In the genomic region with DNA sequence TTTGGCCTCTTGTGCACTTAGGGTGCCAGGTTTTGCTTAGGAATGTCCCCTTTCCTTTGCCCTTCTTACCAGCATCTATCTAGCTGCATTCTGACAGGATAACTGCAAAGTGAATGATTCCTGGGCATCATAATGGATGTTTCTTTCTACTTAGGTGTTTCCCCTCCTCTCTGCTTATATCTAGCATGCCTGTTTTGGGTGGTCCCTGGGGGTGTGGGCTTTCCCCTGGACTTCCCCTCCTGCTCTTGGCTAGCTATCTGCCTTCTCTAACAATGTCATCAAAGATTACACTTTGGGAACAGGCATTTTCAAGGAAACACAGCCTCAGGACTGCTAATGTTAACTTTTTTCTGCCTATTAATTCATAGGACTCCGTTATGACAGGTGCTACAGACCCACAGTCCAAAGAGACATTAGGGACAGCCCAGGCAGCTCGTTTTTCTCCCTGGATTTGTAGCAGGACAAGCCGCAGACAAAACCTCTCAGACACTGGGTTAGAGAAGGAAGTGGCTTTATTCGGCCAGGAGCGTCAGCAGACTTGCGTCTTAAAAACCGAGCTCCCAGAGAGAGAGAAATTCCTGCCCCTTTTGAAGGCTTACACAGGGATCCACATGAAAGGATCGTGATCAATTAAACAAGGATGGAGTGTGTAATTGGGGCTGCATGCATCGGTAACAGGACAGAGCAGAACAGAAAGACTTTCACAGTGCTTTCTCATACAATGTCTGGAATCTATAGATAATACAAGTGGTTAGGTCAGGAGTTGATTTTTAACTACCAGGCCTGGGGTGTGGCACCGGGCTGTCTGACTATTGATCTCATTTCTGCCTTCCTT, we compare ENCODE assay signal across 2 cellular contexts.
A peak's percentile ranks its signal among the peaks of the same experiment; 100 is the strongest.
TF ChIP-seq lines count a peak whose summit lies in the region.

No MANE protein-coding gene starts in this region.

TF ChIP-seq in HEK293, 187 proteins besides CTCF, POLR2A, EP300 and RAD21:
- TF ChIP-seq SETDB1 (IDR thresholded peaks at IDR 0.05; ENCODE audit: insufficient read length, low read length) (peak; percentile 13), ZNF174 (tag by site-specific recombination; IDR thresholded peaks at IDR 0.05) (no peak)
- TF ChIP-seq, protein P1, sequence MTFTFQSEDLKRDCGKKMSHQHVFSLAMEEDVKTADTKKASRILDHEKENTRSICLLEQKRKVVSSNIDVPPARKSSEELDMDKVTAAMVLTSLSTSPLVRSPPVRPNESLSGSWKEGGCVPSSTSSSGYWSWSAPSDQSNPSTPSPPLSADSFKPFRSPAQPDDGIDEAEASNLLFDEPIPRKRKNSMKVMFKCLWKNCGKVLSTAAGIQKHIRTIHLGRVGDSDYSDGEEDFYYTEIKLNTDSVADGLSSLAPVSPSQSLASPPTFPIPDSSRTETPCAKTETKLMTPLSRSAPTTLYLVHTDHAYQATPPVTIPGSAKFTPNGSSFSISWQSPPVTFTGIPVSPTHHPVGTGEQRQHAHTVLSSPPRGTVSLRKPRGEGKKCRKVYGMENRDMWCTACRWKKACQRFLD (tag by site-specific recombination; IDR thresholded peaks at IDR 0.05), result no peak

TF ChIP-seq in K562, 482 proteins besides CTCF, POLR2A, EP300 and RAD21:
- TF ChIP-seq, protein P2, sequence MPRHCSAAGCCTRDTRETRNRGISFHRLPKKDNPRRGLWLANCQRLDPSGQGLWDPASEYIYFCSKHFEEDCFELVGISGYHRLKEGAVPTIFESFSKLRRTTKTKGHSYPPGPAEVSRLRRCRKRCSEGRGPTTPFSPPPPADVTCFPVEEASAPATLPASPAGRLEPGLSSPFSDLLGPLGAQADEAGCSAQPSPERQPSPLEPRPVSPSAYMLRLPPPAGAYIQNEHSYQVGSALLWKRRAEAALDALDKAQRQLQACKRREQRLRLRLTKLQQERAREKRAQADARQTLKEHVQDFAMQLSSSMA (CRISPR knock-in tag; IDR thresholded peaks at IDR 0.05), result no peak
- 0 out of 2 replicates have a peak, but pooled peaks have one; percentile 49 for TF ChIP-seq ZNF124 (CRISPR knock-in tag; IDR thresholded peaks at IDR 0.05)
TF ChIP-seq in K562: peak in this region for 1.
